17 cellular contexts compared by ENCODE assay signal in genomic region chr6:121697921-121698320, GRCh38.
DNase-seq lines count a peak whose midpoint lies in the region; ATAC-seq, FAIRE-seq and TF ChIP-seq lines count a peak whose summit lies in the region.
"Had no signal": no experiment of that assay in that cellular context is flagged by ENCODE, and none has a peak within 500 bp of the region (broad histone marks: within the 10 kb centered on the region; RNA-seq: fewer than 3 reads in every experiment).

No MANE protein-coding gene starts in this region.

- H4K5ac ChIP-seq in IMR-90 (ENCODE audit: low read depth, low read length), result peak overlapping the region; percentile 35; the same call in 1 of the 2 replicates

- FAIRE-seq in kidney (lab: Jason Lieb, UNC), result no peak
- FAIRE-seq: GM12878 had no signal

- H3K9me3 Mint-ChIP-seq in nephron progenitor cell, result peaks cover 20% of the 10 kb centered on the region

- H4K20me1 ChIP-seq in IMR-90 (ENCODE audit: insufficient read depth, low read length), result no peaks in the 10 kb centered on the region

- TF ChIP-seq POLR2A in IMR-90 (IDR thresholded peaks at IDR 0.05; ENCODE audit: low read depth, low read length), result no peak

- POLR2A ChIA-PET in IMR-90 (lab: Charles Lee; ENCODE audit: unreplicated experiment), result no interaction called here

- H4K8ac ChIP-seq in IMR-90 (ENCODE audit: low read depth in 2 of 2, low read length in 2 of 2), result peak overlapping the region; percentile 6 to 64; a peak in 3 of 4 replicates

- no peaks in the 10 kb centered on the region for H3K27me3 ChIP-seq in ACC112 (ENCODE audit: insufficient read depth, low read length)
- H3K27me3 ChIP-seq in IMR-90 (ENCODE audit: control insufficient read depth, insufficient read depth, low read length), result no peaks in the 10 kb centered on the region
- no peaks in the 10 kb centered on the region for H3K27me3 ChIP-seq in thoracic aorta (replicated peaks; ENCODE audit: insufficient read depth)
- H3K27me3 ChIP-seq: BE2C had no signal

- no peaks in the 10 kb centered on the region for H3K27me3 Mint-ChIP-seq in nephron progenitor cell (ENCODE audit: low read depth, poor library complexity)
- H3K27me3 Mint-ChIP-seq: CD4-positive, alpha-beta memory T cell; IgD-negative memory B cell had no signal

- intact Hi-C loops in IMR-90 (cut with micrococcal nuclease) (loop anchor here (10.0 kb wide), 1 partner anchor 337 kb away; no protein-coding TSS in a partner anchor), kidney (cut with DNase I) (no loop called here)

- H3K79me1 ChIP-seq in IMR-90 (ENCODE audit: low read depth in 1 of 2, low read length in 2 of 2), result no peaks in the 10 kb centered on the region

- H3K4me3 ChIP-seq in ACC112 (ENCODE audit: low read depth, low read length), result no peak overlapping the region
- H3K4me3 ChIP-seq in IMR-90 (ENCODE audit: insufficient read depth, low read depth, low read length), result no peak overlapping the region
- H3K4me3 ChIP-seq in epithelial cell of esophagus (ENCODE audit: low read length), result no peak overlapping the region
- no peak overlapping the region for H3K4me3 ChIP-seq in thoracic aorta
- H3K4me3 ChIP-seq in kidney (ENCODE audit: low read length in 2 of 2), result no peak overlapping the region
- H3K4me3 ChIP-seq: GM12878, GM23248 had no signal

- H3K4me1 ChIP-seq in ACC112 (ENCODE audit: control insufficient read depth, insufficient read depth, low read length, unreplicated experiment), result peaks cover 59% of the 10 kb centered on the region
- peaks cover 15% of the 10 kb centered on the region for H3K4me1 ChIP-seq in IMR-90 (ENCODE audit: control insufficient read depth, insufficient read depth, low read length)
- peaks cover 17 to 46% of the 10 kb centered on the region in 2 donors for H3K4me1 ChIP-seq in thoracic aorta (ENCODE audit: control insufficient read depth in 1 of 2, low read depth in 2 of 2)
- no peaks in the 10 kb centered on the region for H3K4me1 ChIP-seq in kidney (ENCODE audit: control insufficient read depth in 1 of 2, insufficient read depth in 1 of 2, low read depth in 1 of 2, low read length in 2 of 2)
- H3K4me1 ChIP-seq: BE2C had no signal

- TF ChIP-seq RAD21 in IMR-90 (IDR thresholded peaks at IDR 0.05; ENCODE audit: low read length), result no peak

- dilution Hi-C loops in IMR-90 (cut with HindIII; ENCODE audit: low sequenced_read_pairs, unreplicated experiment), result no loop called here

- no peak overlapping the region for H3K4me3 Mint-ChIP-seq in nephron progenitor cell
- H3K4me3 Mint-ChIP-seq: CD4-positive, alpha-beta memory T cell; IgD-negative memory B cell had no signal

- peak overlapping the region; percentile 80 for H2BK20ac ChIP-seq in IMR-90 (ENCODE audit: low read depth, low read length)

- ATAC-seq in IMR-90 (ENCODE audit: low read depth) (no peak), thoracic aorta (ENCODE audit: insufficient number of reproducible peaks, low FRiP score, low read depth) (no peak)
- ATAC-seq: GM12878 had no signal

- CTCF ChIA-PET in IMR-90 (lab: Yijun Ruan, JAX), result interaction anchor here (0.6 kb wide), 1 partner anchor 1092 kb away, joined by 3 read pairs; no protein-coding TSS in a partner anchor

- no peak overlapping the region for H3K27ac Mint-ChIP-seq in nephron progenitor cell
- H3K27ac Mint-ChIP-seq: CD4-positive, alpha-beta memory T cell; IgD-negative memory B cell had no signal

- peak overlapping the region; percentile 77 for H4K91ac ChIP-seq in IMR-90 (ENCODE audit: insufficient read depth, low read depth, low read length)

- H2BK120ac ChIP-seq in IMR-90 (ENCODE audit: low read depth, low read length), result peak overlapping the region; percentile 73

- H3K9ac ChIP-seq in IMR-90 (ENCODE audit: low read depth, low read length) (no peak overlapping the region), kidney (ENCODE audit: low read length in 2 of 2) (no peak overlapping the region)
- H3K9ac ChIP-seq: GM23248 had no signal

- H3K4ac ChIP-seq in IMR-90 (ENCODE audit: low read depth, low read length), result peak overlapping the region; percentile 77; the same call in 1 of the 2 replicates

- peaks cover 8% of the 10 kb centered on the region; the same call in 1 of the 2 replicates for H3K9me1 ChIP-seq in IMR-90 (ENCODE audit: insufficient read depth, low read length)

- BruUV-seq in IMR-90 (replicated peaks; lab: Mats Ljungman, UMichigan), result no TSS peak

- H3K27ac ChIP-seq in ACC112 (ENCODE audit: low read depth, low read length) (peak overlapping the region; percentile 2; the same call in 1 of the 2 replicates), IMR-90 (ENCODE audit: insufficient read depth, low read length) (no peak overlapping the region), thoracic aorta (peak overlapping the region; percentile 9 to 38), kidney (ENCODE audit: low read depth in 2 of 2, low read length in 2 of 2) (no peak overlapping the region)
- H3K27ac ChIP-seq: C4-2B, GM23248 had no signal

- peak overlapping the region; percentile 87 for H3K23ac ChIP-seq in IMR-90 (ENCODE audit: low read depth, low read length)

- no peak overlapping the region for H2AK9ac ChIP-seq in IMR-90 (replicated peaks; ENCODE audit: low read depth, low read length, poor library complexity)

- DNase-seq in IMR-90, result peak; percentile 13
- DNase-seq in epithelial cell of esophagus (ENCODE audit: low read depth), result peak; percentile 4
- DNase-seq in thoracic aorta (ENCODE audit: low spot score), result no peak
- no peak for DNase-seq in kidney
- DNase-seq in nephron progenitor cell, result no peak
- no peak for DNase-seq in NCI-H774 (lab: John Stamatoyannopoulos, UW)
- DNase-seq: BE2C; CD4-positive, alpha-beta memory T cell; COR-L47; DND-41; GM23248; H7; KG1 had no signal

- peaks cover 35% of the 10 kb centered on the region for H3K4me1 Mint-ChIP-seq in nephron progenitor cell
- H3K4me1 Mint-ChIP-seq: CD4-positive, alpha-beta memory T cell; IgD-negative memory B cell had no signal

- peak overlapping the region; percentile 91 for H2AK5ac ChIP-seq in IMR-90 (ENCODE audit: low read depth, low read length)

- H3K36me3 ChIP-seq in ACC112 (ENCODE audit: insufficient read depth, low read length) (no peaks in the 10 kb centered on the region), IMR-90 (ENCODE audit: control insufficient read depth, insufficient read depth, low read length) (no peaks in the 10 kb centered on the region), thoracic aorta (no peaks in the 10 kb centered on the region), kidney (ENCODE audit: control insufficient read depth in 1 of 2, insufficient read depth in 2 of 2, low read length in 2 of 2) (no peaks in the 10 kb centered on the region)
- H3K36me3 ChIP-seq: BE2C had no signal

- no peaks in the 10 kb centered on the region for H3K79me2 ChIP-seq in ACC112 (ENCODE audit: control insufficient read depth, insufficient read depth, low read length, unreplicated experiment)

- no peak overlapping the region for H3K4me2 ChIP-seq in IMR-90 (ENCODE audit: low read depth, low read length)

- TF ChIP-seq CTCF in IMR-90 (conservative IDR thresholded peaks at IDR 0.05; ENCODE audit: low read depth, low read length) (no peak), epithelial cell of esophagus (IDR thresholded peaks at IDR 0.05; ENCODE audit: insufficient read depth, low read depth, low read length, missing control alignments) (no peak), thoracic aorta (IDR thresholded peaks at IDR 0.05) (no peak), kidney (IDR thresholded peaks at IDR 0.05; ENCODE audit: borderline replicate concordance, extremely low read depth, insufficient read depth) (no peak), nephron progenitor cell (IDR thresholded peaks at IDR 0.05) (no peak)

- no CpG with 5 or more reads among the region's 6 CpGs for WGBS in IMR-90 (ENCODE audit: extremely low coverage in 2 of 2, insufficient read length in 1 of 2), 2 experiments

- 0 out of 2 replicates have a peak overlapping the region, but pooled peaks have one; percentile 35 for H3K56ac ChIP-seq in IMR-90 (ENCODE audit: extremely low read depth, insufficient read depth, low read length)

- peak overlapping the region; percentile 77 for H3K18ac ChIP-seq in IMR-90 (ENCODE audit: low read depth, low read length)

- H2BK5ac ChIP-seq in IMR-90 (ENCODE audit: low read depth, low read length, poor library complexity, severe bottlenecking), result peak overlapping the region; percentile 37

- peaks cover 7% of the 10 kb centered on the region for H3K36me3 Mint-ChIP-seq in nephron progenitor cell (ENCODE audit: low read depth)
- H3K36me3 Mint-ChIP-seq: CD4-positive, alpha-beta memory T cell had no signal

- H3K9me3 ChIP-seq in IMR-90 (ENCODE audit: control insufficient read depth, insufficient read depth, low read length) (peaks cover under 1% of the 10 kb centered on the region; the same call in 1 of the 2 replicates), thoracic aorta (no peaks in the 10 kb centered on the region), kidney (ENCODE audit: control insufficient read depth in 1 of 2, low read length in 2 of 2) (no peaks in the 10 kb centered on the region)
- H3K9me3 ChIP-seq: BE2C had no signal

- peak overlapping the region; percentile 84 for H2BK15ac ChIP-seq in IMR-90 (ENCODE audit: low read depth, low read length)

- in situ Hi-C loops in IMR-90 (cut with MboI; ENCODE audit: low sequenced_read_pairs), result no loop called here

- H3K14ac ChIP-seq in IMR-90 (replicated peaks; ENCODE audit: low read depth, low read length), result peak overlapping the region; percentile 68

- H2AFZ ChIP-seq in ACC112 (ENCODE audit: low read length, unreplicated experiment) (no peak overlapping the region), IMR-90 (replicated peaks; ENCODE audit: low read length, poor library complexity) (no peak overlapping the region)
- H2AFZ ChIP-seq: GM23248 had no signal

TF ChIP-seq in IMR-90, 13 proteins besides CTCF, POLR2A, EP300 and RAD21 (continues in another document):
- TF ChIP-seq RCOR1 (IDR thresholded peaks at IDR 0.05; ENCODE audit: insufficient replicate concordance, low read length) (no peak), USF2 (IDR thresholded peaks at IDR 0.05; ENCODE audit: low read depth, low read length) (no peak), NFE2L2 (IDR thresholded peaks at IDR 0.05; ENCODE audit: low read depth, low read length) (no peak), BHLHE40 (IDR thresholded peaks at IDR 0.05; ENCODE audit: low read depth, low read length) (no peak), CEBPB (IDR thresholded peaks at IDR 0.05; ENCODE audit: low read depth, low read length) (no peak), MXI1 (IDR thresholded peaks at IDR 0.05; ENCODE audit: borderline replicate concordance, low read depth, low read length) (no peak), MAZ (IDR thresholded peaks at IDR 0.05; ENCODE audit: borderline replicate concordance, low read depth, low read length) (no peak), MAFK (IDR thresholded peaks at IDR 0.05; ENCODE audit: low read depth, low read length) (no peak), RFX5 (IDR thresholded peaks at IDR 0.05; ENCODE audit: low read depth, low read length) (no peak)

Comparison
In these comparisons a context has a peak if more than half of its experiments do, and no peak if none do; other contexts are left out.
1. H3K27ac ChIP-seq: peak in ACC112 (single experiment) and thoracic aorta (2 of 2); none in IMR-90 (single experiment) and kidney (0 of 2).
2. DNase-seq: peak in IMR-90 (single experiment) and epithelial cell of esophagus (single experiment); none in thoracic aorta (single experiment), kidney (single experiment), nephron progenitor cell (single experiment) and NCI-H774 (single experiment).